ENCODE assay signal across 8 cellular contexts in genomic region chr5:132866342-132867045, GRCh38.
DNase-seq lines count a peak whose midpoint lies in the region; ATAC-seq lines count a peak whose summit lies in the region.

Gene GDF9 (minus strand): TSS chr5:132866469. CDS start chr5:132864533, 1,936 bp downstream.
Gene UQCRQ (plus strand): TSS chr5:132866642. CDS start chr5:132866882, 240 bp downstream.

- DNase-seq in AG20443 (ENCODE audit: low spot score) (peak; percentile 98), NCI-H345 treated with DMSO at 0.1 percent for 48 hours (lab: John Stamatoyannopoulos, UW; ENCODE audit: unreplicated experiment) (peak; percentile 91), cerebellar nuclear complex (lab: John Stamatoyannopoulos, UW) (peak; percentile 97 to 98), islet precursor cell (peak; percentile 99)
- peak; percentile 85 to 89 (median 86) for DNase-seq in stimulated activated CD4-positive, alpha-beta T cell treated with anti-CD3 and anti-CD28 coated beads, Interleukin-12 subunit alpha, Interleukin-12 subunit beta, amount 100 ng/mL, for 48 hours (ENCODE audit: low read depth in 2 of 3, low spot score in 1 of 3)

- ATAC-seq in GM19025 (IDR thresholded peaks at IDR 0.05; ENCODE audit: low read depth, unreplicated experiment): peak; percentile 99
- ATAC-seq in HG03342 (IDR thresholded peaks at IDR 0.05; ENCODE audit: unreplicated experiment): peak; percentile 99
- ATAC-seq in activated CD4-positive, CD25-positive, alpha-beta regulatory T cell treated with anti-CD3 and anti-CD28 coated beads, Interleukin-2, amount 50 U/mL, for 24 hours: peak; percentile 99

Comparison
In these comparisons a context has a peak if more than half of its experiments do, and no peak if none do; other contexts are left out.
1. Peak in every context shown above with its lines: DNase-seq and ATAC-seq.